8 cellular contexts compared by ENCODE assay signal in genomic region chr21:32727478-32727727, GRCh38. TPM values are rescaled to one million over a fixed set of nuclear protein-coding genes. Genes with fewer than 3 reads are reported as not detected.
A peak's percentile ranks its signal among the peaks of the same experiment; 100 is the strongest.
DNase-seq lines count a peak whose midpoint lies in the region; ATAC-seq and TF ChIP-seq lines count a peak whose summit lies in the region.

No MANE protein-coding gene starts in this region.

- H3K27ac Mint-ChIP-seq in stimulated activated effector memory CD8-positive, alpha-beta T cell treated with anti-CD3 and anti-CD28 coated beads, Interleukin-12 subunit alpha, Interleukin-12 subunit beta, amount 100 ng/mL, for 72 hours: peak overlapping the region; percentile 95

- peaks cover 39% of the 10 kb centered on the region for H3K36me3 Mint-ChIP-seq in stimulated activated effector memory CD8-positive, alpha-beta T cell treated with anti-CD3 and anti-CD28 coated beads, Interleukin-12 subunit alpha, Interleukin-12 subunit beta, amount 100 ng/mL, for 72 hours

- peaks cover 20% of the 10 kb centered on the region for H3K4me1 Mint-ChIP-seq in stimulated activated effector memory CD8-positive, alpha-beta T cell treated with anti-CD3 and anti-CD28 coated beads, Interleukin-12 subunit alpha, Interleukin-12 subunit beta, amount 100 ng/mL, for 72 hours

- H3K4me3 Mint-ChIP-seq in stimulated activated effector memory CD8-positive, alpha-beta T cell treated with anti-CD3 and anti-CD28 coated beads, Interleukin-12 subunit alpha, Interleukin-12 subunit beta, amount 100 ng/mL, for 72 hours: peak overlapping the region; percentile 92

- in situ Hi-C loops in KBM-7 (cut with MboI; ENCODE audit: low pct_unique_long_range_greater_than_20kb, low sequenced_read_pairs): no loop called here

- no peaks in the 10 kb centered on the region for H3K9me3 ChIP-seq in right atrium auricular region

- ATAC-seq in GM18867 (IDR thresholded peaks at IDR 0.05; ENCODE audit: unreplicated experiment): peak; percentile 22
- peak; percentile 10 for ATAC-seq in HG02840 (IDR thresholded peaks at IDR 0.05; ENCODE audit: low FRiP score, unreplicated experiment)
- ATAC-seq in stimulated activated effector memory CD8-positive, alpha-beta T cell treated with anti-CD3 and anti-CD28 coated beads, Interleukin-12 subunit alpha, Interleukin-12 subunit beta, amount 100 ng/mL, for 72 hours: peak; percentile 39
- ATAC-seq in GM18519 (IDR thresholded peaks at IDR 0.05; ENCODE audit: low FRiP score, unreplicated experiment): no peak

- TF ChIP-seq CTCF in WI38 (IDR thresholded peaks at IDR 0.05; ENCODE audit: low read depth, low read length) (no peak), right atrium auricular region (IDR thresholded peaks at IDR 0.05) (no peak)

- H3K36me3 ChIP-seq in right atrium auricular region: no peaks in the 10 kb centered on the region

- H3K4me1 ChIP-seq in right atrium auricular region: peaks cover 0 to 18% of the 10 kb centered on the region in 2 donors

- no peak for DNase-seq in right atrium auricular region (ENCODE audit: low spot score)
- DNase-seq in stimulated activated effector memory CD8-positive, alpha-beta T cell treated with anti-CD3 and anti-CD28 coated beads, Interleukin-12 subunit alpha, Interleukin-12 subunit beta, amount 100 ng/mL, for 72 hours (ENCODE audit: low spot score in 2 of 2): no peak
- no peak for DNase-seq in kidney tubule cell (ENCODE audit: low spot score)
- no peak for DNase-seq in KBM-7

- no peaks in the 10 kb centered on the region for H3K27me3 ChIP-seq in right atrium auricular region

- H3K9me3 Mint-ChIP-seq in stimulated activated effector memory CD8-positive, alpha-beta T cell treated with anti-CD3 and anti-CD28 coated beads, Interleukin-12 subunit alpha, Interleukin-12 subunit beta, amount 100 ng/mL, for 72 hours: no peaks in the 10 kb centered on the region

- H3K27ac ChIP-seq in right atrium auricular region: peak overlapping the region; percentile 93 to 95

- H3K4me3 ChIP-seq in WI38 (ENCODE audit: low read depth, low read length) (peak overlapping the region; percentile 78), right atrium auricular region (peak overlapping the region; percentile 88 to 97)

RNA-seq across cellular contexts. Expression of gene SYNJ1, which starts 0.4 kb away (rescaled TPM):
- 1 to 10 TPM; 7.8 to 7.9 TPM for total RNA-seq in right atrium auricular region

RNA-seq across cellular contexts. Expression of gene PAXBP1, which starts 44.2 kb away (rescaled TPM):
- 1 to 10 TPM; 9.4 to 9.6 TPM for total RNA-seq in right atrium auricular region
